12 cellular contexts compared by ENCODE assay signal in genomic region chr1:86016076-86016746, GRCh38.
DNase-seq lines count a peak whose midpoint lies in the region; ATAC-seq and TF ChIP-seq lines count a peak whose summit lies in the region.
"Had no signal": no experiment of that assay in that cellular context is flagged by ENCODE, and none has a peak within 500 bp of the region (broad histone marks: within the 10 kb centered on the region; RNA-seq: fewer than 3 reads in every experiment).

No MANE protein-coding gene starts in this region.

- H3K9me3 ChIP-seq in neural progenitor cell (ENCODE audit: low read depth): no peaks in the 10 kb centered on the region
- H3K9me3 ChIP-seq: pancreas had no signal

- H2AFZ ChIP-seq in neural progenitor cell (replicated peaks): no peak overlapping the region

- DNase-seq in GM13976 (ENCODE audit: low spot score) (peak; percentile 11), neural progenitor cell (ENCODE audit: low spot score) (no peak)
- no peak for DNase-seq in activated T-cell treated with anti-CD3 and anti-CD28 coated beads, Interleukin-2, amount 50 U/mL, for 48 hours
- no peak for DNase-seq in activated effector memory CD4-positive, alpha-beta T cell treated with Interleukin-2 at 50 U/mL for 16 hours
- DNase-seq: mesendoderm, pancreas had no signal

- H3K4me3 Mint-ChIP-seq in neural progenitor cell: no peak overlapping the region
- H3K4me3 Mint-ChIP-seq: activated naive CD8-positive, alpha-beta T cell; T-helper 1 cell treated with Interleukin-12 subunit alpha and Interleukin-12 subunit beta and Interleukin-4 antibody, amounts not matched to agents 30 μg/mL and 1 μg/mL, for 36 hours had no signal

- no peaks in the 10 kb centered on the region for H3K4me1 Mint-ChIP-seq in neural progenitor cell

- no peaks in the 10 kb centered on the region for H3K27me3 Mint-ChIP-seq in neural progenitor cell (ENCODE audit: insufficient read depth, low read depth)
- H3K27me3 Mint-ChIP-seq: activated naive CD8-positive, alpha-beta T cell had no signal

- H4K20me1 ChIP-seq in neural progenitor cell (ENCODE audit: low read depth): no peaks in the 10 kb centered on the region

- no peaks in the 10 kb centered on the region for H3K4me1 ChIP-seq in neural progenitor cell
- H3K4me1 ChIP-seq: pancreas had no signal

- in situ Hi-C loops in GM13976 (cut with MboI; ENCODE audit: low sequenced_read_pairs, unreplicated experiment): loop anchor here (25.0 kb wide), 1 partner anchor 704 kb away; no protein-coding TSS in a partner anchor

- H3K36me3 ChIP-seq in neural progenitor cell: no peaks in the 10 kb centered on the region
- H3K36me3 ChIP-seq: pancreas had no signal

- no peak overlapping the region for H3K27ac Mint-ChIP-seq in neural progenitor cell
- H3K27ac Mint-ChIP-seq: activated naive CD8-positive, alpha-beta T cell; T-helper 1 cell treated with Interleukin-12 subunit alpha and Interleukin-12 subunit beta and Interleukin-4 antibody, amounts not matched to agents 30 μg/mL and 1 μg/mL, for 36 hours had no signal

- H3K27ac ChIP-seq in neural progenitor cell: no peak overlapping the region
- H3K27ac ChIP-seq: pancreas had no signal

- H3K9me3 Mint-ChIP-seq in neural progenitor cell: no peaks in the 10 kb centered on the region
- H3K9me3 Mint-ChIP-seq: T-helper 1 cell treated with Interleukin-12 subunit alpha and Interleukin-12 subunit beta and Interleukin-4 antibody, amounts not matched to agents 30 μg/mL and 1 μg/mL, for 36 hours had no signal

- no peaks in the 10 kb centered on the region for H3K79me2 ChIP-seq in neural progenitor cell (ENCODE audit: low read depth)

- no peaks in the 10 kb centered on the region for H3K27me3 ChIP-seq in neural progenitor cell

- no peaks in the 10 kb centered on the region for H3F3A ChIP-seq in neural progenitor cell (ENCODE audit: low read depth)

- H3K4me3 ChIP-seq in neural progenitor cell: no peak overlapping the region
- H3K4me3 ChIP-seq: pancreas had no signal

- no peak overlapping the region for H3K9ac ChIP-seq in neural progenitor cell

- ATAC-seq in GM19467 (IDR thresholded peaks at IDR 0.05; ENCODE audit: unreplicated experiment): peak; percentile 61
- peak; percentile 50 for ATAC-seq in HG02840 (IDR thresholded peaks at IDR 0.05; ENCODE audit: low FRiP score, unreplicated experiment)
- peak; percentile 77 for ATAC-seq in HG03575 (IDR thresholded peaks at IDR 0.05; ENCODE audit: extremely low read depth, insufficient number of reproducible peaks, low FRiP score, unreplicated experiment)
- ATAC-seq in HG02981 (IDR thresholded peaks at IDR 0.05; ENCODE audit: unreplicated experiment): no peak
- ATAC-seq: pancreas had no signal

- TF ChIP-seq CTCF in GM13976 (IDR thresholded peaks at IDR 0.05; ENCODE audit: borderline replicate concordance, control extremely low read depth, extremely low read depth, insufficient read depth, missing control alignments) (no peak), neural progenitor cell (IDR thresholded peaks at IDR 0.05) (no peak)

- no peaks in the 10 kb centered on the region for H3K36me3 Mint-ChIP-seq in neural progenitor cell
- H3K36me3 Mint-ChIP-seq: activated naive CD8-positive, alpha-beta T cell had no signal

- H3K4me2 ChIP-seq in neural progenitor cell: no peak overlapping the region
